Comparison of ENCODE assay signal across 8 cellular contexts in genomic region chr17:4555863-4556646, GRCh38. TPM values are rescaled to one million over a fixed set of nuclear protein-coding genes. Genes with fewer than 3 reads are reported as not detected.
A peak's percentile ranks its signal among the peaks of the same experiment; 100 is the strongest.
DNase-seq lines count a peak whose midpoint lies in the region; ATAC-seq and TF ChIP-seq lines count a peak whose summit lies in the region.

No MANE protein-coding gene starts in this region.

- no peaks in the 10 kb centered on the region for H3K9me3 ChIP-seq in esophagus squamous epithelium
- H3K9me3 ChIP-seq in prostate gland = no peaks in the 10 kb centered on the region

- peaks cover 12 to 68% (median 32%) of the 10 kb centered on the region in 3 donors for H3K4me1 ChIP-seq in esophagus squamous epithelium
- peaks cover 7% of the 10 kb centered on the region for H3K4me1 ChIP-seq in prostate gland (replicated peaks)

- TF ChIP-seq POLR2A in esophagus squamous epithelium (IDR thresholded peaks at IDR 0.05) (no peak), prostate gland (IDR thresholded peaks at IDR 0.05) (no peak)

- H3K27me3 ChIP-seq in esophagus squamous epithelium (no peaks in the 10 kb centered on the region), prostate gland (replicated peaks; ENCODE audit: insufficient read depth) (no peaks in the 10 kb centered on the region)

- H3K27ac ChIP-seq in RWPE1 (peak overlapping the region; percentile 72), esophagus squamous epithelium (peak overlapping the region; percentile 76 to 89 (median 84)), prostate gland (peak overlapping the region in 1 of 2 donors; percentile 41)

- H3K36me3 ChIP-seq in esophagus squamous epithelium = peaks cover 14 to 39% (median 27%) of the 10 kb centered on the region in 3 donors
- H3K36me3 ChIP-seq in prostate gland = peaks cover 3 to 6% of the 10 kb centered on the region in 2 donors

- H3K4me3 ChIP-seq in GM12864 (ENCODE audit: low read depth, low read length) = peak overlapping the region; percentile 95
- H3K4me3 ChIP-seq in esophagus squamous epithelium = peak overlapping the region; percentile 57 to 94 (median 84)
- peak overlapping the region; percentile 51 to 55 for H3K4me3 ChIP-seq in prostate gland

- POLR2A ChIA-PET in RWPE1 (lab: Yijun Ruan, JAX; ENCODE audit: low non-redundant PET) = no interaction called here

- 57 to 62% methylated on average over 14 to 15 of the region's 15 CpGs for WGBS in esophagus squamous epithelium, 2 donors
- 49% methylated on average over 15 of the region's 15 CpGs for WGBS in prostate gland

- CTCF ChIA-PET in RWPE1 (lab: Yijun Ruan, JAX) = interaction anchor here (1.3 kb wide), 1 partner anchor 11 kb away, joined by 6 read pairs; no protein-coding TSS in a partner anchor

- DNase-seq in GM12864 (ENCODE audit: low read depth) = no peak
- DNase-seq in RWPE1 (ENCODE audit: low spot score) = no peak
- DNase-seq in esophagus squamous epithelium (lab: John Stamatoyannopoulos, UW) = no peak
- no peak for DNase-seq in prostate gland (ENCODE audit: low spot score)
- no peak for DNase-seq in NCI-H2029 (lab: John Stamatoyannopoulos, UW)
- no peak for DNase-seq in foreskin melanocyte
- no peak for DNase-seq in omental fat pad (ENCODE audit: low spot score)

- no peak for ATAC-seq in omental fat pad (ENCODE audit: low FRiP score)
- no peak for ATAC-seq in HG02588 (IDR thresholded peaks at IDR 0.05; ENCODE audit: unreplicated experiment)

- no peak for TF ChIP-seq CTCF in GM12864 (IDR thresholded peaks at IDR 0.05; ENCODE audit: low read depth, low read length, missing control alignments)
- no peak for TF ChIP-seq CTCF in RWPE1 (conservative IDR thresholded peaks at IDR 0.05; ENCODE audit: low read depth)
- TF ChIP-seq CTCF in esophagus squamous epithelium (IDR thresholded peaks at IDR 0.05) = no peak
- TF ChIP-seq CTCF in prostate gland (IDR thresholded peaks at IDR 0.05) = no peak
- no peak for TF ChIP-seq CTCF in omental fat pad (IDR thresholded peaks at IDR 0.05)

- intact Hi-C loops in esophagus squamous epithelium (cut with DNase I) = no loop called here
- intact Hi-C loops in prostate gland (cut with DNase I) = no loop called here

RNA-seq across cellular contexts. Expression of gene MYBBP1A, which starts 0.9 kb away (rescaled TPM):
- total RNA-seq in esophagus squamous epithelium (10 to 100 TPM; 32.4 to 70.0 (median 54.4) TPM), prostate gland (10 to 100 TPM; 44.4 to 71.2 TPM), omental fat pad (100 to 1,000 TPM in 1 of 4 donors, 10 to 100 TPM in 3; 33.1 to 142 (median 39.1) TPM)

RNA-seq across cellular contexts. Expression of gene GGT6, which starts 4.3 kb away (rescaled TPM):
- total RNA-seq in esophagus squamous epithelium = 100 to 1,000 TPM in 1 of 4 donors, 10 to 100 TPM in 3; 46.0 to 141 (median 68.5) TPM
- 10 to 100 TPM; 23.5 to 35.6 TPM for total RNA-seq in prostate gland
- total RNA-seq in omental fat pad = under 1 TPM in 1 of 4 donors, not detected in 3; 0.37 TPM

RNA-seq across cellular contexts. Expression of gene SMTNL2, which starts 28.3 kb away (rescaled TPM):
- total RNA-seq in esophagus squamous epithelium (under 1 TPM; 0.41 to 0.76 (median 0.69) TPM), prostate gland (1 to 10 TPM; 4.6 to 6.3 TPM), omental fat pad (10 to 100 TPM in 2 of 4 donors, 1 to 10 TPM in 2; 2.8 to 14.2 (median 8.4) TPM)

RNA-seq across cellular contexts. Expression of gene SPNS2, which starts 57.4 kb away (rescaled TPM):
- 10 to 100 TPM; 36.8 to 66.6 (median 47.6) TPM for total RNA-seq in esophagus squamous epithelium
- 10 to 100 TPM in 1 of 2 donors, 1 to 10 TPM in 1; 6.6 to 14.0 TPM for total RNA-seq in prostate gland
- 10 to 100 TPM in 3 of 4 donors, 1 to 10 TPM in 1; 6.0 to 46.0 (median 22.6) TPM for total RNA-seq in omental fat pad

Comparison
In these comparisons a context has a peak if more than half of its experiments do, and no peak if none do; other contexts are left out.
1. RNA of gene GGT6, which starts 4.3 kb away (total RNA-seq): 46.0 to 141 TPM in esophagus squamous epithelium and 23.5 to 35.6 TPM in prostate gland; 0.37 TPM in omental fat pad; every median in the first group is over 10 times any median in the second.
2. Peak in every context shown above with its lines, with median percentiles within 50 percentile points of each other: H3K4me3 ChIP-seq.